ENCODE assay signal across 29 cellular contexts in the genomic region with DNA sequence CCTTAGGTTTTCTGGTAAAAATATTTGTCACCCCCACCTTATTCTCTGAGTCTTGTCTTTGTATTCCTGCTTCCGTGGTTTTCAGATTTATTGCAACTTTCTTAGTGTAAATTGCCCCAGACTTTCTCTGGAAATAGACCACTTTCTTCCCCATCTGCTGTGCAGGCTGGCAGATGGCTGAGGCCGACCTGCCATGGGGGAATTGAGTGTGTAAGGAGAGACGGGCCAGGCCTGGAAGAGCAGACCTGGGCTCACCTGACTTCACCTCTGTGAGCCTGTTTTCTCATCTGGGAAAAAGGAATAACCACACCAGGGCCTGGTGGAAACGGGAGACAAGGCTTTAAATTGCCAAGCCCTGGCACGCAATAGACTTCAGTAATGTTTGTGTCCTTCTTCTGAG.
"Had no signal": no experiment of that assay in that cellular context is flagged by ENCODE, and none has a peak within 500 bp of the region (broad histone marks: within the 10 kb centered on the region; RNA-seq: fewer than 3 reads in every experiment).

No MANE protein-coding gene starts in this region.

- H3K27ac Mint-ChIP-seq: activated CD4-positive, alpha-beta memory T cell treated with anti-CD3 and anti-CD28 coated beads, Interleukin-2, amount 10 ng/mL, durations not matched to agents 7 days and 5 days; activated CD4-positive, alpha-beta T cell treated with anti-CD3 and anti-CD28 coated beads, Interleukin-2, amount 10 ng/mL, durations not matched to agents 7 days and 5 days; activated naive CD4-positive, alpha-beta T cell treated with anti-CD3 and anti-CD28 coated beads, Interleukin-2, amount 10 ng/mL, durations not matched to agents 7 days and 5 days; activated naive CD8-positive, alpha-beta T cell treated with anti-CD3 and anti-CD28 coated beads, Interleukin-2, amount 10 ng/mL, durations not matched to agents 7 days and 5 days; activated T-cell treated with anti-CD3 and anti-CD28 coated beads, Interleukin-2, amount 50 U/mL, for 24 hours; natural killer cell treated with Interleukin-12 subunit alpha and Interleukin-12 subunit beta and Interleukin-15 and Interleukin-18, amount 100 ng/mL, for 72 hours; progenitor cell of endocrine pancreas; stimulated activated effector memory CD8-positive, alpha-beta T cell treated with anti-CD3 and anti-CD28 coated beads, Interleukin-12 subunit alpha, Interleukin-12 subunit beta, amount 100 ng/mL, for 72 hours; stimulated activated naive CD8-positive, alpha-beta T cell treated with anti-CD3 and anti-CD28 coated beads, Interleukin-15, Interleukin-2, amounts not matched to agents 100 ng/mL and 50 ng/mL, for 24 hours; T-helper 17 cell; WTC11 had no signal

- H3K9me3 Mint-ChIP-seq: activated CD4-positive, alpha-beta memory T cell treated with anti-CD3 and anti-CD28 coated beads, Interleukin-2, amount 10 ng/mL, durations not matched to agents 7 days and 5 days; activated CD4-positive, alpha-beta T cell treated with anti-CD3 and anti-CD28 coated beads, Interleukin-2, amount 10 ng/mL, durations not matched to agents 7 days and 5 days; activated naive CD4-positive, alpha-beta T cell treated with anti-CD3 and anti-CD28 coated beads, Interleukin-2, amount 10 ng/mL, durations not matched to agents 7 days and 5 days; activated naive CD8-positive, alpha-beta T cell treated with anti-CD3 and anti-CD28 coated beads, Interleukin-2, amount 10 ng/mL, durations not matched to agents 7 days and 5 days; activated T-cell treated with anti-CD3 and anti-CD28 coated beads, Interleukin-2, amount 50 U/mL, for 24 hours; central memory CD8-positive, alpha-beta T cell; natural killer cell treated with Interleukin-12 subunit alpha and Interleukin-12 subunit beta and Interleukin-15 and Interleukin-18, amount 100 ng/mL, for 72 hours; stimulated activated effector memory CD8-positive, alpha-beta T cell treated with anti-CD3 and anti-CD28 coated beads, Interleukin-12 subunit alpha, Interleukin-12 subunit beta, amount 100 ng/mL, for 72 hours; stimulated activated naive CD8-positive, alpha-beta T cell treated with anti-CD3 and anti-CD28 coated beads, Interleukin-15, Interleukin-2, amounts not matched to agents 100 ng/mL and 50 ng/mL, for 24 hours had no signal

- H3K27me3 Mint-ChIP-seq: stimulated activated naive CD8-positive, alpha-beta T cell treated with anti-CD3 and anti-CD28 coated beads, Interleukin-15, Interleukin-2, amounts not matched to agents 100 ng/mL and 50 ng/mL, for 24 hours had no signal

- H3K4me2 ChIP-seq: hepatocyte had no signal

- H3K4me3 ChIP-seq: coronary artery, dorsolateral prefrontal cortex, hepatocyte, left ventricle myocardium inferior, mucosa of descending colon, right lobe of liver, thoracic aorta, upper lobe of left lung, vagina had no signal

- H2AFZ ChIP-seq: hepatocyte had no signal

- H3K36me3 Mint-ChIP-seq: activated naive CD4-positive, alpha-beta T cell treated with anti-CD3 and anti-CD28 coated beads, Interleukin-2, amount 10 ng/mL, durations not matched to agents 7 days and 5 days; activated naive CD8-positive, alpha-beta T cell treated with anti-CD3 and anti-CD28 coated beads, Interleukin-2, amount 10 ng/mL, durations not matched to agents 7 days and 5 days; natural killer cell treated with Interleukin-12 subunit alpha and Interleukin-12 subunit beta and Interleukin-15 and Interleukin-18, amount 100 ng/mL, for 72 hours; stimulated activated effector memory CD8-positive, alpha-beta T cell treated with anti-CD3 and anti-CD28 coated beads, Interleukin-12 subunit alpha, Interleukin-12 subunit beta, amount 100 ng/mL, for 72 hours; WTC11 had no signal

- H3K36me3 ChIP-seq: left ventricle myocardium inferior, neutrophil, right lobe of liver, thoracic aorta, upper lobe of left lung, vagina had no signal

- H3K79me2 ChIP-seq: hepatocyte had no signal

- H3K4me3 Mint-ChIP-seq: activated CD4-positive, alpha-beta memory T cell treated with anti-CD3 and anti-CD28 coated beads, Interleukin-2, amount 10 ng/mL, durations not matched to agents 7 days and 5 days; activated CD4-positive, alpha-beta T cell treated with anti-CD3 and anti-CD28 coated beads, Interleukin-2, amount 10 ng/mL, durations not matched to agents 7 days and 5 days; activated naive CD4-positive, alpha-beta T cell treated with anti-CD3 and anti-CD28 coated beads, Interleukin-2, amount 10 ng/mL, durations not matched to agents 7 days and 5 days; activated naive CD8-positive, alpha-beta T cell treated with anti-CD3 and anti-CD28 coated beads, Interleukin-2, amount 10 ng/mL, durations not matched to agents 7 days and 5 days; activated T-cell treated with anti-CD3 and anti-CD28 coated beads, Interleukin-2, amount 50 U/mL, for 24 hours; central memory CD8-positive, alpha-beta T cell; natural killer cell treated with Interleukin-12 subunit alpha and Interleukin-12 subunit beta and Interleukin-15 and Interleukin-18, amount 100 ng/mL, for 72 hours; stimulated activated effector memory CD8-positive, alpha-beta T cell treated with anti-CD3 and anti-CD28 coated beads, Interleukin-12 subunit alpha, Interleukin-12 subunit beta, amount 100 ng/mL, for 72 hours; stimulated activated naive CD8-positive, alpha-beta T cell treated with anti-CD3 and anti-CD28 coated beads, Interleukin-15, Interleukin-2, amounts not matched to agents 100 ng/mL and 50 ng/mL, for 24 hours; T-helper 17 cell; WTC11 had no signal

- H3K9me3 ChIP-seq: left ventricle myocardium inferior, mucosa of descending colon, neutrophil, right lobe of liver, thoracic aorta, upper lobe of left lung, vagina had no signal

- H3K27ac ChIP-seq: coronary artery, dorsolateral prefrontal cortex, hepatocyte, left ventricle myocardium inferior, neutrophil, right lobe of liver, thoracic aorta, upper lobe of left lung, vagina had no signal

- H3K27me3 ChIP-seq: right lobe of liver, upper lobe of left lung, vagina had no signal

- H3K4me1 Mint-ChIP-seq: activated CD4-positive, alpha-beta memory T cell treated with anti-CD3 and anti-CD28 coated beads, Interleukin-2, amount 10 ng/mL, durations not matched to agents 7 days and 5 days; stimulated activated effector memory CD8-positive, alpha-beta T cell treated with anti-CD3 and anti-CD28 coated beads, Interleukin-12 subunit alpha, Interleukin-12 subunit beta, amount 100 ng/mL, for 72 hours; WTC11 had no signal

- DNase-seq: activated CD4-positive, alpha-beta memory T cell treated with anti-CD3 and anti-CD28 coated beads, Interleukin-2, amount 10 ng/mL, durations not matched to agents 7 days and 5 days; activated CD4-positive, alpha-beta T cell treated with anti-CD3 and anti-CD28 coated beads for 1 hour; activated CD4-positive, alpha-beta T cell treated with anti-CD3 and anti-CD28 coated beads, Interleukin-2, amount 10 ng/mL, durations not matched to agents 7 days and 5 days; activated CD8-positive, alpha-beta memory T cell treated with anti-CD3 and anti-CD28 coated beads, Interleukin-2, amount 50 U/mL, for 48 hours; activated gamma-delta T cell; activated naive CD4-positive, alpha-beta T cell treated with anti-CD3 and anti-CD28 coated beads, Interleukin-2, amount 10 ng/mL, durations not matched to agents 7 days and 5 days; activated naive CD8-positive, alpha-beta T cell treated with anti-CD3 and anti-CD28 coated beads, Interleukin-2, amount 10 ng/mL, durations not matched to agents 7 days and 5 days; activated T-cell treated with anti-CD3 and anti-CD28 coated beads, Interleukin-2, amount 50 U/mL, for 24 hours; effector memory CD4-positive, alpha-beta T cell; islet precursor cell; left ventricle myocardium inferior; mucosa of descending colon; right lobe of liver; stimulated activated CD4-positive, alpha-beta T cell treated with anti-CD3 and anti-CD28 coated beads, Interleukin-12 subunit alpha, Interleukin-12 subunit beta, amount 100 ng/mL, for 4 hours; stimulated activated CD4-positive, alpha-beta T cell treated with anti-CD3 and anti-CD28 coated beads, Interleukin-4, amount 100 ng/mL, for 24 hours; T-helper 17 cell; upper lobe of left lung had no signal

- H3K4me1 ChIP-seq: right lobe of liver, upper lobe of left lung, vagina had no signal
